ENCODE assay signal across 36 cellular contexts in genomic region chr6:71544906-71545305, GRCh38.
"Had no signal": no experiment of that assay in that cellular context is flagged by ENCODE, and none has a peak within 500 bp of the region (broad histone marks: within the 10 kb centered on the region; RNA-seq: fewer than 3 reads in every experiment).

No MANE protein-coding gene starts in this region.

- H3K4me3 ChIP-seq: PC-9 had no signal

- H3K27me3 Mint-ChIP-seq: activated CD4-positive, alpha-beta memory T cell treated with anti-CD3 and anti-CD28 coated beads, Interleukin-2, amount 10 ng/mL, durations not matched to agents 7 days and 5 days; activated CD8-positive, alpha-beta memory T cell treated with anti-CD3 and anti-CD28 coated beads, Interleukin-2, amount 10 ng/mL, durations not matched to agents 7 days and 5 days; activated naive CD4-positive, alpha-beta T cell treated with anti-CD3 and anti-CD28 coated beads, Interleukin-2, amount 10 ng/mL, durations not matched to agents 7 days and 5 days; activated naive CD8-positive, alpha-beta T cell had no signal

- H2AFZ ChIP-seq: PC-9 had no signal

- H3K4me2 ChIP-seq: KMS-11 had no signal

- H3K9me3 Mint-ChIP-seq: activated CD4-positive, alpha-beta memory T cell treated with anti-CD3 and anti-CD28 coated beads, Interleukin-2, amount 10 ng/mL, durations not matched to agents 7 days and 5 days; activated naive CD4-positive, alpha-beta T cell treated with anti-CD3 and anti-CD28 coated beads, Interleukin-2, amount 10 ng/mL, durations not matched to agents 7 days and 5 days; activated naive CD8-positive, alpha-beta T cell treated with anti-CD3 and anti-CD28 coated beads, Interleukin-2, amount 50 U/mL, for 24 hours had no signal

- H3K4me3 Mint-ChIP-seq: activated CD4-positive, alpha-beta memory T cell treated with anti-CD3 and anti-CD28 coated beads, Interleukin-2, amount 10 ng/mL, durations not matched to agents 7 days and 5 days; activated CD8-positive, alpha-beta memory T cell treated with anti-CD3 and anti-CD28 coated beads, Interleukin-2, amount 10 ng/mL, durations not matched to agents 7 days and 5 days; activated naive CD4-positive, alpha-beta T cell treated with anti-CD3 and anti-CD28 coated beads, Interleukin-2, amount 10 ng/mL, durations not matched to agents 7 days and 5 days; activated naive CD8-positive, alpha-beta T cell; activated naive CD8-positive, alpha-beta T cell treated with anti-CD3 and anti-CD28 coated beads, Interleukin-2, amount 50 U/mL, for 24 hours had no signal

- H3K27me3 ChIP-seq: brain microvascular endothelial cell had no signal

- H3K9ac ChIP-seq: KMS-11 had no signal

- H3K27ac Mint-ChIP-seq: activated CD4-positive, alpha-beta memory T cell treated with anti-CD3 and anti-CD28 coated beads, Interleukin-2, amount 10 ng/mL, durations not matched to agents 7 days and 5 days; activated CD8-positive, alpha-beta memory T cell treated with anti-CD3 and anti-CD28 coated beads, Interleukin-2, amount 10 ng/mL, durations not matched to agents 7 days and 5 days; activated naive CD4-positive, alpha-beta T cell treated with anti-CD3 and anti-CD28 coated beads, Interleukin-2, amount 10 ng/mL, durations not matched to agents 7 days and 5 days; activated naive CD8-positive, alpha-beta T cell; activated naive CD8-positive, alpha-beta T cell treated with anti-CD3 and anti-CD28 coated beads, Interleukin-2, amount 50 U/mL, for 24 hours had no signal

- H3K36me3 Mint-ChIP-seq: activated CD8-positive, alpha-beta memory T cell treated with anti-CD3 and anti-CD28 coated beads, Interleukin-2, amount 10 ng/mL, durations not matched to agents 7 days and 5 days; activated naive CD4-positive, alpha-beta T cell treated with anti-CD3 and anti-CD28 coated beads, Interleukin-2, amount 10 ng/mL, durations not matched to agents 7 days and 5 days; activated naive CD8-positive, alpha-beta T cell had no signal

- H3K36me3 ChIP-seq: brain microvascular endothelial cell had no signal

- DNase-seq: activated CD4-positive, alpha-beta memory T cell treated with anti-CD3 and anti-CD28 coated beads, Interleukin-2, amount 10 ng/mL, durations not matched to agents 7 days and 5 days; activated CD4-positive, alpha-beta T cell treated with anti-CD3 and anti-CD28 coated beads for 1 hour; activated CD4-positive, alpha-beta T cell treated with anti-CD3 and anti-CD28 coated beads for 48 hours; activated CD4-positive, CD25-positive, alpha-beta regulatory T cell; activated CD8-positive, alpha-beta memory T cell treated with anti-CD3 and anti-CD28 coated beads for 24 hours; activated CD8-positive, alpha-beta memory T cell treated with anti-CD3 and anti-CD28 coated beads, Interleukin-2, amount 10 ng/mL, durations not matched to agents 7 days and 5 days; activated CD8-positive, alpha-beta memory T cell treated with anti-CD3 and anti-CD28 coated beads, Interleukin-2, amount 50 U/mL, for 48 hours; activated effector memory CD4-positive, alpha-beta T cell treated with Interleukin-2 at 50 U/mL for 16 hours; activated naive CD4-positive, alpha-beta T cell treated with anti-CD3 and anti-CD28 coated beads, Interleukin-2, amount 10 ng/mL, durations not matched to agents 7 days and 5 days; activated naive CD8-positive, alpha-beta T cell treated with anti-CD3 and anti-CD28 coated beads, Interleukin-2, amount 50 U/mL, for 24 hours; activated T-cell treated with anti-CD3 and anti-CD28 coated beads, Interleukin-2, amount 50 U/mL, for 48 hours; anterior cingulate cortex; brain microvascular endothelial cell; central memory CD4-positive, alpha-beta T cell; NCI-H1092 treated with DMSO at 0.1 percent for 48 hours; NCI-H1417; NCI-H146; NCI-H187; NCI-H2029 treated with DMSO at 0.1 percent for 48 hours; NCI-H2107; NCI-H2171; NCI-H510A; NCI-H526; NCI-H748 treated with DMSO at 0.1 percent for 48 hours; PC-9; SIG-M5; SW 1271; T-helper 1 cell; T-helper 2 cell; T-helper 9 cell had no signal

- FAIRE-seq: RCC 7860 had no signal

- H3K27ac ChIP-seq: brain microvascular endothelial cell, KMS-11, PC-9, RWPE1, VCaP had no signal

- ATAC-seq: activated CD8-positive, alpha-beta memory T cell treated with anti-CD3 and anti-CD28 coated beads, Interleukin-2, amount 10 ng/mL, durations not matched to agents 7 days and 5 days; activated naive CD8-positive, alpha-beta T cell treated with anti-CD3 and anti-CD28 coated beads, Interleukin-2, amount 50 U/mL, for 24 hours; Right ventricle myocardium inferior had no signal

- H3K4me1 Mint-ChIP-seq: activated CD4-positive, alpha-beta memory T cell treated with anti-CD3 and anti-CD28 coated beads, Interleukin-2, amount 10 ng/mL, durations not matched to agents 7 days and 5 days; activated CD8-positive, alpha-beta memory T cell treated with anti-CD3 and anti-CD28 coated beads, Interleukin-2, amount 10 ng/mL, durations not matched to agents 7 days and 5 days; activated naive CD4-positive, alpha-beta T cell treated with anti-CD3 and anti-CD28 coated beads, Interleukin-2, amount 10 ng/mL, durations not matched to agents 7 days and 5 days; activated naive CD8-positive, alpha-beta T cell treated with anti-CD3 and anti-CD28 coated beads, Interleukin-2, amount 50 U/mL, for 24 hours had no signal
